ENCODE assay signal across 2 cellular contexts in genomic region chr15:73340502-73341192, GRCh38.
A peak's percentile ranks its signal among the peaks of the same experiment; 100 is the strongest.
TF ChIP-seq lines count a peak whose summit lies in the region.

No MANE protein-coding gene starts in this region.

TF ChIP-seq in HEK293, 187 proteins besides CTCF, POLR2A, EP300 and RAD21:
- TF ChIP-seq ZNF449 (tag by site-specific recombination; IDR thresholded peaks at IDR 0.05) (0 out of 2 replicates have a peak, but pooled peaks have one; percentile 17), SCRT1 (tag by site-specific recombination; IDR thresholded peaks at IDR 0.05; ENCODE audit: borderline replicate concordance) (peak; percentile 79), EGR2 (tag by site-specific recombination; IDR thresholded peaks at IDR 0.05; ENCODE audit: low read depth) (peak; percentile 67; the same call in 1 of the 2 replicates), ZBTB10 (tag by site-specific recombination; IDR thresholded peaks at IDR 0.05) (no peak), SCRT2 (tag by site-specific recombination; IDR thresholded peaks at IDR 0.05) (peak; percentile 90)

TF ChIP-seq in K562, 482 proteins besides CTCF, POLR2A, EP300 and RAD21:
- TF ChIP-seq MEIS2 (IDR thresholded peaks at IDR 0.05; ENCODE audit: partially characterized antibody) (peak; percentile 81), PBX2 (CRISPR knock-in tag; IDR thresholded peaks at IDR 0.05; ENCODE audit: low read depth) (no peak), PBX2 (tag; conservative IDR thresholded peaks at IDR 0.05; ENCODE audit: low read depth) (peak; percentile 83), ZBTB33 (CRISPR knock-in tag; IDR thresholded peaks at IDR 0.05) (no peak), RBFOX2 (IDR thresholded peaks at IDR 0.05; ENCODE audit: low read depth, low read length) (no peak), NUFIP1 (IDR thresholded peaks at IDR 0.05; ENCODE audit: partially characterized antibody) (no peak), PKNOX1 (IDR thresholded peaks at IDR 0.05) (peak; percentile 74), EWSR1 (IDR thresholded peaks at IDR 0.05; ENCODE audit: borderline replicate concordance, low read depth, partially characterized antibody) (no peak)
